In the genomic region with DNA sequence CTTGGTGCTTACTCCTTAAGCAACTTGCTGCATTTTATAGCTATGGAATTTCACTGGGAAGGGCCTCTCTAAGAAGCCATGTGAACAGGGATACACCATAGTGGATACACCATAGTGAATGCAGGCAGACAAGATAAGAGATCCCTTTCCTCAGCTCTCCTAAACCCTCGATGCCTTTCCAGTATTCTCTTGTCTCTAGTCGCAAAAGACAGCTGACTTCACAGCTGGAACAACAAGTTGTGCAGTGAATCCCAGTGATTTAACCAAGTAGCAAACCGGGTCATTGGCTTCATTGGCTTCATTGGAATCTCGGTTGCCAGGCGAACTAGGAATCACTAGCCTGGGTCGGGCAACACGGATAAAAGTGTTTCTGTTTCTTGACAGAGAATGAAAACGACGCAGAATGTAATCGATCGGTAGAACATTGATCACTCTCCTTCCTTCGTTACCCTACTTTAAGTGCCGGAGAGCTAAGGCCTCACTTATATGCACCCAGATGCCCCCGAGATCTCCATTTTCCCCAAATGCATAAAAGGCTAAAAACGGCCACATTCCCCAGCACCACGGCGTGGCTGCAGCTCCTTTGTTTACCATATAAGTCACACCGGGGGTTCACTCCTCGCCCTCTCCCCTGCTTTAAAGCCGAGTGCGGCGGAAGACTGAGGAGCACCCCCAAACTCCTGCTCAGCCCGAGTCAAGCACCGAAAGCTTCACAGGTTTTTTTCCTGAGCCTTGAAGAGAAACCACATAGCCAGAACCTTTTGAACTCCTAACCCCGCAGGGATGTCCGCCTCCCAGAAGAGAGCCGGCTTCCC, we compare ENCODE assay signal across 10 cellular contexts. TPM values are rescaled to one million over a fixed set of nuclear protein-coding genes. Genes with fewer than 3 reads are reported as not detected.
DNase-seq lines count a peak whose midpoint lies in the region; ATAC-seq and TF ChIP-seq lines count a peak whose summit lies in the region.
"Had no signal": no experiment of that assay in that cellular context is flagged by ENCODE, and none has a peak within 500 bp of the region (broad histone marks: within the 10 kb centered on the region; RNA-seq: fewer than 3 reads in every experiment).

No MANE protein-coding gene starts in this region.

- BruUV-seq in A673 (replicated peaks; lab: Mats Ljungman, UMichigan): TSS peak; percentile 46

- peaks cover 30% of the 10 kb centered on the region for H3K4me1 Mint-ChIP-seq in nephron progenitor cell
- peaks cover 0 to 2% (median 0%) of the 10 kb centered on the region in 3 donors for H3K4me1 Mint-ChIP-seq in CD8-positive, alpha-beta memory T cell

- intact Hi-C loops in A673 (cut with micrococcal nuclease; ENCODE audit: unreplicated experiment): loop anchor here (2.0 kb wide), 1 partner anchor 100 kb away; no protein-coding TSS in a partner anchor

- peak overlapping the region; percentile 90 for H3K4me2 ChIP-seq in fibroblast of lung (ENCODE audit: extremely low read depth, insufficient read depth, low read length)

- H2AFZ ChIP-seq in fibroblast of lung (ENCODE audit: low read length): peak overlapping the region; percentile 89

- H4K20me1 ChIP-seq in fibroblast of lung (ENCODE audit: control insufficient read depth, extremely low read depth, insufficient read depth, low read length): no peaks in the 10 kb centered on the region

- TF ChIP-seq CTCF in A673 (conservative IDR thresholded peaks at IDR 0.05; ENCODE audit: low read depth, low read length) (no peak), fibroblast of lung (conservative IDR thresholded peaks at IDR 0.05 in 1 of 2, IDR thresholded peaks at IDR 0.05 in 1 of 2; ENCODE audit: low read depth in 1 of 2, low read length in 2 of 2) (no peak), nephron progenitor cell (IDR thresholded peaks at IDR 0.05) (no peak)

- DNase-seq in A673 (ENCODE audit: low spot score) (peak; percentile 72), OCI-M1 (lab: John Stamatoyannopoulos, UW) (peak; percentile 23), fibroblast of lung (ENCODE audit: low read depth in 2 of 2) (peak; percentile 39 to 58), nephron progenitor cell (peak; percentile 11), UCSD-AML1 (lab: John Stamatoyannopoulos, UW; ENCODE audit: unreplicated experiment) (no peak), T-helper 9 cell (no peak)
- DNase-seq in CD8-positive, alpha-beta memory T cell: no peak
- DNase-seq: DND-41 had no signal

- CTCF ChIA-PET in A673 (lab: Charles Lee): interaction anchor here (0.6 to 3.0 kb wide), 4 partner anchors 20 to 1126 kb away, joined by 3 to 17 read pairs (median 6); no protein-coding TSS in a partner anchor
- CTCF ChIA-PET in CD8-positive, alpha-beta memory T cell (lab: Charles Lee): no interaction called here

- H3K9ac ChIP-seq in fibroblast of lung (ENCODE audit: insufficient read depth, low read length): peak overlapping the region; percentile 81

- peak overlapping the region; percentile 92 for H3K4me3 Mint-ChIP-seq in nephron progenitor cell
- no peak overlapping the region for H3K4me3 Mint-ChIP-seq in CD8-positive, alpha-beta memory T cell
- H3K4me3 Mint-ChIP-seq: T-helper 1 cell treated with Interleukin-12 subunit alpha and Interleukin-12 subunit beta and Interleukin-4 antibody, amounts not matched to agents 30 μg/mL and 1 μg/mL, for 36 hours had no signal

- H3K36me3 Mint-ChIP-seq in nephron progenitor cell (ENCODE audit: low read depth): no peaks in the 10 kb centered on the region
- H3K36me3 Mint-ChIP-seq in CD8-positive, alpha-beta memory T cell: no peaks in the 10 kb centered on the region

- peaks cover 35% of the 10 kb centered on the region for H3K4me1 ChIP-seq in A673 (ENCODE audit: insufficient read depth, low read length, poor library complexity, severe bottlenecking)
- H3K4me1 ChIP-seq in fibroblast of lung (ENCODE audit: control insufficient read depth, extremely low read depth, insufficient read depth, low read length): peaks cover 7% of the 10 kb centered on the region
- H3K4me1 ChIP-seq in CD8-positive, alpha-beta memory T cell (ENCODE audit: insufficient read depth, low read length): no peaks in the 10 kb centered on the region

- H3K27me3 Mint-ChIP-seq in nephron progenitor cell (ENCODE audit: low read depth, poor library complexity): peaks cover 40% of the 10 kb centered on the region
- H3K27me3 Mint-ChIP-seq in CD8-positive, alpha-beta memory T cell: peaks cover 13 to 19% of the 10 kb centered on the region in 2 donors

- H3K27me3 ChIP-seq in A673 (replicated peaks; ENCODE audit: insufficient read depth, low read depth, low read length, poor library complexity) (peaks cover 19% of the 10 kb centered on the region), fibroblast of lung (ENCODE audit: control insufficient read depth, insufficient read depth, low read length) (no peaks in the 10 kb centered on the region)
- no peaks in the 10 kb centered on the region for H3K27me3 ChIP-seq in CD8-positive, alpha-beta memory T cell (ENCODE audit: insufficient read depth, low read length, poor library complexity, severe bottlenecking)

- H3K27ac Mint-ChIP-seq in nephron progenitor cell: peak overlapping the region; percentile 60
- H3K27ac Mint-ChIP-seq in CD8-positive, alpha-beta memory T cell: no peak overlapping the region
- H3K27ac Mint-ChIP-seq: T-helper 1 cell treated with Interleukin-12 subunit alpha and Interleukin-12 subunit beta and Interleukin-4 antibody, amounts not matched to agents 30 μg/mL and 1 μg/mL, for 36 hours had no signal

- H3K36me3 ChIP-seq in A673 (ENCODE audit: insufficient read depth, low read length, poor library complexity, severe bottlenecking) (no peaks in the 10 kb centered on the region), fibroblast of lung (ENCODE audit: control insufficient read depth, insufficient read depth, low read length) (no peaks in the 10 kb centered on the region)
- no peaks in the 10 kb centered on the region for H3K36me3 ChIP-seq in CD8-positive, alpha-beta memory T cell (ENCODE audit: insufficient read depth, low read length)

- peaks cover 13% of the 10 kb centered on the region for H3K79me2 ChIP-seq in fibroblast of lung (ENCODE audit: control insufficient read depth, insufficient read depth, low read length)

- ATAC-seq in GM21526 (IDR thresholded peaks at IDR 0.05; ENCODE audit: low FRiP score, unreplicated experiment): no peak

- H3K4me3 ChIP-seq in A673 (ENCODE audit: low read depth, low read length, poor library complexity, severe bottlenecking) (peak overlapping the region; percentile 57), fibroblast of lung (replicated peaks in 1 of 4; ENCODE audit: control extremely low read depth in 1 of 4, insufficient read depth in 1 of 4, low read depth in 3 of 4, low read length in 4 of 4) (peak overlapping the region; percentile 62 to 73 (median 69))
- no peak overlapping the region for H3K4me3 ChIP-seq in CD8-positive, alpha-beta memory T cell (ENCODE audit: low read length)

- POLR2A ChIA-PET in A673 (lab: Charles Lee; ENCODE audit: low non-redundant PET): no interaction called here
- POLR2A ChIA-PET in CD8-positive, alpha-beta memory T cell (lab: Charles Lee): no interaction called here

- H3K9me3 ChIP-seq in A673 (ENCODE audit: low read depth, low read length, poor library complexity, severe bottlenecking): no peaks in the 10 kb centered on the region
- no peaks in the 10 kb centered on the region for H3K9me3 ChIP-seq in fibroblast of lung (ENCODE audit: control insufficient read depth, insufficient read depth, low read depth, low read length)
- no peaks in the 10 kb centered on the region for H3K9me3 ChIP-seq in CD8-positive, alpha-beta memory T cell (ENCODE audit: low read length)

- peak overlapping the region; percentile 42 for H3K27ac ChIP-seq in A673 (ENCODE audit: low read depth, low read length, poor library complexity, severe bottlenecking)
- peak overlapping the region; percentile 56 for H3K27ac ChIP-seq in fibroblast of lung (ENCODE audit: insufficient read depth, low read length)
- H3K27ac ChIP-seq in CD8-positive, alpha-beta memory T cell (ENCODE audit: low read depth, low read length): no peak overlapping the region

- no peaks in the 10 kb centered on the region for H3K9me3 Mint-ChIP-seq in nephron progenitor cell
- peaks cover 0 to 9% (median 6%) of the 10 kb centered on the region in 5 donors for H3K9me3 Mint-ChIP-seq in CD8-positive, alpha-beta memory T cell
- H3K9me3 Mint-ChIP-seq: T-helper 1 cell treated with Interleukin-12 subunit alpha and Interleukin-12 subunit beta and Interleukin-4 antibody, amounts not matched to agents 30 μg/mL and 1 μg/mL, for 36 hours had no signal

RNA-seq across cellular contexts. Expression of a gene that starts 0.7 kb away (rescaled TPM):
- total RNA-seq in A673 (2021): 25.3 and 27.0 TPM in 2 replicates
- total RNA-seq in fibroblast of lung: 1.7 and 2.6 TPM in 2 replicates
- polyA plus RNA-seq in fibroblast of lung: 0.54 and 30.7 TPM in 2 replicates
- polyA plus RNA-seq in fibroblast of lung (2012): 0.45 and 20.8 TPM in 2 replicates
- 12.6 TPM in 1 of 2 replicates, not detected in the other for polyA minus RNA-seq in fibroblast of lung (ENCODE audit: low replicate concordance)
- not detected for total RNA-seq in CD8-positive, alpha-beta memory T cell
- not detected for polyA plus RNA-seq in CD8-positive, alpha-beta memory T cell

Comparison
In these comparisons a context has a peak if more than half of its experiments do, and no peak if none do; other contexts are left out.
1. DNase-seq: peak in A673 (single experiment), OCI-M1 (single experiment), fibroblast of lung (2 of 2) and nephron progenitor cell (single experiment); none in UCSD-AML1 (single experiment), CD8-positive, alpha-beta memory T cell (0 of 5) and T-helper 9 cell (single experiment).